Comparison of ENCODE assay signal across 18 cellular contexts in genomic region chr22:45179276-45180049, GRCh38. TPM values are rescaled to one million over a fixed set of nuclear protein-coding genes. Genes with fewer than 3 reads are reported as not detected.
DNase-seq lines count a peak whose midpoint lies in the region; ATAC-seq lines count a peak whose summit lies in the region.
"Had no signal": no experiment of that assay in that cellular context is flagged by ENCODE, and none has a peak within 500 bp of the region (broad histone marks: within the 10 kb centered on the region; RNA-seq: fewer than 3 reads in every experiment).

No MANE protein-coding gene starts in this region.

- no peak overlapping the region for H3K4me3 ChIP-seq in effector memory CD4-positive, alpha-beta T cell (ENCODE audit: insufficient read depth, low read depth, low read length, poor library complexity, severe bottlenecking)
- H3K4me3 ChIP-seq: breast epithelium, smooth muscle cell had no signal

- H3K36me3 Mint-ChIP-seq in activated CD8-positive, alpha-beta T cell treated with anti-CD3 and anti-CD28 coated beads, Interleukin-2, amount 10 ng/mL, durations not matched to agents 7 days and 5 days (ENCODE audit: low read depth), result peaks cover 88% of the 10 kb centered on the region
- peaks cover 96% of the 10 kb centered on the region for H3K36me3 Mint-ChIP-seq in stimulated activated naive CD8-positive, alpha-beta T cell treated with anti-CD3 and anti-CD28 coated beads, Interleukin-15, Interleukin-2, amounts not matched to agents 100 ng/mL and 50 ng/mL, for 24 hours (ENCODE audit: low read depth)

- H3K27me3 ChIP-seq in effector memory CD4-positive, alpha-beta T cell (replicated peaks; ENCODE audit: control insufficient read depth, insufficient read depth, low read length, poor library complexity, severe bottlenecking), result no peaks in the 10 kb centered on the region
- H3K27me3 ChIP-seq: breast epithelium had no signal

- peak overlapping the region; percentile 35 for H3K27ac ChIP-seq in effector memory CD4-positive, alpha-beta T cell (ENCODE audit: insufficient read depth, low read length, poor library complexity, severe bottlenecking)
- H3K27ac ChIP-seq: breast epithelium had no signal

- CTCF ChIA-PET in activated CD8-positive, alpha-beta T cell treated with anti-CD3 and anti-CD28 coated beads, Interleukin-2, amount 10 ng/mL, durations not matched to agents 7 days and 5 days (lab: Charles Lee), result interaction anchor here (0.9 to 1.5 kb wide), 4 partner anchors 10 to 55 kb away, joined by 3 to 6 read pairs (median 4); no protein-coding TSS in a partner anchor

- POLR2A ChIA-PET in activated CD8-positive, alpha-beta T cell treated with anti-CD3 and anti-CD28 coated beads, Interleukin-2, amount 10 ng/mL, durations not matched to agents 7 days and 5 days (lab: Charles Lee), result interaction anchor here (1.0 kb wide), 1 partner anchor 16 kb away, joined by 3 read pairs; the partner anchor contains the start of gene NUP50

- H3K4me1 Mint-ChIP-seq in activated CD8-positive, alpha-beta T cell treated with anti-CD3 and anti-CD28 coated beads, Interleukin-2, amount 10 ng/mL, durations not matched to agents 7 days and 5 days (ENCODE audit: low read depth), result peaks cover 57% of the 10 kb centered on the region
- peaks cover 70% of the 10 kb centered on the region for H3K4me1 Mint-ChIP-seq in stimulated activated naive CD8-positive, alpha-beta T cell treated with anti-CD3 and anti-CD28 coated beads, Interleukin-15, Interleukin-2, amounts not matched to agents 100 ng/mL and 50 ng/mL, for 24 hours (ENCODE audit: low read depth)

- H3K36me3 ChIP-seq in effector memory CD4-positive, alpha-beta T cell (ENCODE audit: control insufficient read depth, insufficient read depth, low read length), result peaks cover 62% of the 10 kb centered on the region
- H3K36me3 ChIP-seq: breast epithelium had no signal

- no peaks in the 10 kb centered on the region for H3K27me3 Mint-ChIP-seq in activated CD8-positive, alpha-beta T cell treated with anti-CD3 and anti-CD28 coated beads, Interleukin-2, amount 10 ng/mL, durations not matched to agents 7 days and 5 days (ENCODE audit: low read depth)
- H3K27me3 Mint-ChIP-seq in stimulated activated naive CD8-positive, alpha-beta T cell treated with anti-CD3 and anti-CD28 coated beads, Interleukin-15, Interleukin-2, amounts not matched to agents 100 ng/mL and 50 ng/mL, for 24 hours, result no peaks in the 10 kb centered on the region

- H3K4me3 Mint-ChIP-seq in activated CD8-positive, alpha-beta T cell treated with anti-CD3 and anti-CD28 coated beads, Interleukin-2, amount 10 ng/mL, durations not matched to agents 7 days and 5 days, result no peak overlapping the region
- peak overlapping the region; percentile 13 for H3K4me3 Mint-ChIP-seq in stimulated activated naive CD8-positive, alpha-beta T cell treated with anti-CD3 and anti-CD28 coated beads, Interleukin-15, Interleukin-2, amounts not matched to agents 100 ng/mL and 50 ng/mL, for 24 hours

- H3K4me1 ChIP-seq in effector memory CD4-positive, alpha-beta T cell (ENCODE audit: control insufficient read depth, insufficient read depth, low read length, poor library complexity, severe bottlenecking), result peaks cover 10% of the 10 kb centered on the region
- H3K4me1 ChIP-seq: breast epithelium, Caco-2 had no signal

- H3K9me3 Mint-ChIP-seq in activated CD8-positive, alpha-beta T cell treated with anti-CD3 and anti-CD28 coated beads, Interleukin-2, amount 10 ng/mL, durations not matched to agents 7 days and 5 days (ENCODE audit: insufficient read depth), result no peaks in the 10 kb centered on the region
- no peaks in the 10 kb centered on the region for H3K9me3 Mint-ChIP-seq in stimulated activated naive CD8-positive, alpha-beta T cell treated with anti-CD3 and anti-CD28 coated beads, Interleukin-15, Interleukin-2, amounts not matched to agents 100 ng/mL and 50 ng/mL, for 24 hours

- DNase-seq in activated naive CD4-positive, alpha-beta T cell treated with Interleukin-2 at 50 U/mL for 16 hours, result peak; percentile 19
- no peak for DNase-seq in activated naive CD4-positive, alpha-beta T cell treated with anti-CD3 and anti-CD28 coated beads, Interleukin-2, amount 50 U/mL, for 16 hours
- DNase-seq in activated CD8-positive, alpha-beta T cell treated with anti-CD3 and anti-CD28 coated beads, Interleukin-2, amount 10 ng/mL, durations not matched to agents 7 days and 5 days, result peak; percentile 55
- DNase-seq in effector memory CD4-positive, alpha-beta T cell, result peak; percentile 8 to 43 (median 15)
- DNase-seq in amniotic stem cell (lab: John Stamatoyannopoulos, UW), result no peak
- DNase-seq in SKM-1 treated with dmso at 0.1 percent for 144 hours (lab: John Stamatoyannopoulos, UW; ENCODE audit: unreplicated experiment), result no peak
- DNase-seq: activated gamma-delta T cell treated with Interleukin-2 at 50 U/mL for 16 hours, Caco-2, H7, kidney, MM.1S, NCI-H2029 treated with DMSO at 0.1 percent for 48 hours, NCI-H774 had no signal

- H3K9me3 ChIP-seq in effector memory CD4-positive, alpha-beta T cell (ENCODE audit: control insufficient read depth, low read length), result no peaks in the 10 kb centered on the region
- H3K9me3 ChIP-seq: breast epithelium, Caco-2 had no signal

- ATAC-seq in activated CD8-positive, alpha-beta T cell treated with anti-CD3 and anti-CD28 coated beads, Interleukin-2, amount 10 ng/mL, durations not matched to agents 7 days and 5 days, result peak; percentile 84
- no peak for ATAC-seq in HG03108 (IDR thresholded peaks at IDR 0.05; ENCODE audit: unreplicated experiment)
- ATAC-seq: Panc1 had no signal

- H3K27ac Mint-ChIP-seq in activated CD8-positive, alpha-beta T cell treated with anti-CD3 and anti-CD28 coated beads, Interleukin-2, amount 10 ng/mL, durations not matched to agents 7 days and 5 days, result peak overlapping the region; percentile 78
- H3K27ac Mint-ChIP-seq in stimulated activated naive CD8-positive, alpha-beta T cell treated with anti-CD3 and anti-CD28 coated beads, Interleukin-15, Interleukin-2, amounts not matched to agents 100 ng/mL and 50 ng/mL, for 24 hours, result peak overlapping the region; percentile 67

RNA-seq across cellular contexts. Expression of gene NUP50, which starts 15.7 kb away (rescaled TPM):
- total RNA-seq in activated CD8-positive, alpha-beta T cell treated with anti-CD3 and anti-CD28 coated beads, Interleukin-2, amount 10 ng/mL, durations not matched to agents 7 days and 5 days, result 100 to 1,000 TPM; 161 to 167 TPM

Comparison
In these comparisons a context has a peak if more than half of its experiments do, and no peak if none do; other contexts are left out.
1. DNase-seq: peak in activated naive CD4-positive, alpha-beta T cell treated with Interleukin-2 at 50 U/mL for 16 hours (single experiment), activated CD8-positive, alpha-beta T cell treated with anti-CD3 and anti-CD28 coated beads, Interleukin-2, amount 10 ng/mL, durations not matched to agents 7 days and 5 days (single experiment) and effector memory CD4-positive, alpha-beta T cell (3 of 3); none in activated naive CD4-positive, alpha-beta T cell treated with anti-CD3 and anti-CD28 coated beads, Interleukin-2, amount 50 U/mL, for 16 hours (single experiment), amniotic stem cell (single experiment) and SKM-1 treated with dmso at 0.1 percent for 144 hours (single experiment).